In the genomic region with DNA sequence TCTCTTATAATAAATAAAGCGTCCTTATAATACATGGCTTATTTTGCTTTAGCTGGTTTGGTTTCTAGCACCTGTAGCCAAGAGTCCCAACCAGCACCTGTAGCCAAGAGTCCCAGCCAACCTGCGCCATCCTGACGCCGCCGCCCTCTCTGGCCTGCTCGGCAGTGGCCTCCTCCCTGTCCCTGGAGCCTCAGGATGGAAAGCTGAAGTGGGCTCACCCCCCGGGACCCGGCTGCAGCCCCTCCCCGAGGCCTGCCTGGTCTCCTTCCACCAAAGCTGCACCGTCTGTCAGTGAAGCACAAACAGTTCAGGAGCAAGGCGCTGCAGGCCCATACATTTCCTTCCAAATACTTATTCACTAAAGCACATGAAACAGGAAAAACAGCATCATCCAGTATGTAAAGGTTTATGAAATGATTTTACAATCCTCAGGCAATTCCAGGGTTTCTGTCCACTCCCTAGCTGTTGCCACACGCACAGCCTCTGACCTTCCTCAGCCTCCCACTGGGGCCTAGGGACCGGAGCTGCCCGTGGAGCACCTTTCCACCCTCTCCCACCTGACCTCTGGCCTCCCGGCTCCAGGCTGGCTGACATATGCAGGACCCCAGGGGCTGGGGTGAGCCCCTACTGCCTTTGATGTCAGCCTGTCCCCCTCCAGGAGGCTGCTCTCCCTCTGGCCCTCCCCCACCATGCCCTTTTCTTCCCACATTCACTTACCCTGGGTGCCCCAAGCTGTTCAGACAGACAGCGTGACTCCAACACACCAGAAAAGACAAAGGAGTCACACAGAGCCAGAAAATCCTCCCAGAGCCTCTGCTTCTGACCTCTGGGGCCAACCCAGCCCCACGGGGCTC, we compare ENCODE assay signal across 30 cellular contexts.
DNase-seq lines count a peak whose midpoint lies in the region; ATAC-seq, FAIRE-seq and TF ChIP-seq lines count a peak whose summit lies in the region.
"Had no signal": no experiment of that assay in that cellular context is flagged by ENCODE, and none has a peak within 500 bp of the region (broad histone marks: within the 10 kb centered on the region; RNA-seq: fewer than 3 reads in every experiment).

No MANE protein-coding gene starts in this region.

- CTCF ChIA-PET in WTC11 (lab: Charles Lee) = interaction anchor here (0.8 to 1.3 kb wide), 2 partner anchors 22 to 297 kb away, joined by 3 read pairs; no protein-coding TSS in a partner anchor

- no peaks in the 10 kb centered on the region for H3K9me3 ChIP-seq in iPS-20b (ENCODE audit: insufficient read depth, low read depth, low read length)
- H3K9me3 ChIP-seq: suprapubic skin had no signal

- peaks cover 24% of the 10 kb centered on the region for H3K4me1 ChIP-seq in iPS-20b (ENCODE audit: insufficient read depth, low read length)
- H3K4me1 ChIP-seq: parathyroid adenoma, suprapubic skin had no signal

- H3K36me3 ChIP-seq in iPS-20b (ENCODE audit: insufficient read depth, low read depth, low read length) = no peaks in the 10 kb centered on the region
- H3K36me3 ChIP-seq: cardiac muscle cell, suprapubic skin had no signal

- POLR2A ChIA-PET in WTC11 (lab: Charles Lee) = no interaction called here

- TF ChIP-seq CTCF in WTC11 (IDR thresholded peaks at IDR 0.05) = no peak

- no peak overlapping the region for H3K4me3 Mint-ChIP-seq in WTC11
- H3K4me3 Mint-ChIP-seq: activated CD4-positive, alpha-beta memory T cell treated with anti-CD3 and anti-CD28 coated beads for 36 hours; activated naive CD8-positive, alpha-beta T cell; activated T-helper 17 cell treated with anti-CD3 and anti-CD28 coated beads, Interleukin-2, amount 50 U/mL, for 72 hours; naive thymus-derived CD4-positive, alpha-beta T cell; stimulated activated memory B cell treated with anti-CD40 and anti-IgM and Interleukin-4, amounts not matched to agents 10 μg/mL and 1 μg/mL and 100 μg/mL, for 72 hours; T-helper 17 cell had no signal

- peak overlapping the region; percentile 38 for H3K27ac ChIP-seq in iPS-20b (ENCODE audit: low read length)
- H3K27ac ChIP-seq: cardiac muscle cell, coronary artery, KMS-11, parathyroid adenoma, suprapubic skin had no signal

- H3K27me3 ChIP-seq in iPS-20b (ENCODE audit: insufficient read depth, low read length) = no peaks in the 10 kb centered on the region; the same call in 1 of the 2 replicates
- H3K27me3 ChIP-seq: cardiac muscle cell had no signal

- no peak overlapping the region for H3K9ac ChIP-seq in iPS-20b (ENCODE audit: low read depth, low read length)
- H3K9ac ChIP-seq: KMS-11, parathyroid adenoma had no signal

- intact Hi-C loops in posterior vena cava (cut with DNase I) = no loop called here

- no peaks in the 10 kb centered on the region for H3K36me3 Mint-ChIP-seq in WTC11
- H3K36me3 Mint-ChIP-seq: activated CD4-positive, alpha-beta memory T cell treated with anti-CD3 and anti-CD28 coated beads for 36 hours; activated naive CD8-positive, alpha-beta T cell; naive thymus-derived CD4-positive, alpha-beta T cell; stimulated activated memory B cell treated with anti-CD40 and anti-IgM and Interleukin-4, amounts not matched to agents 10 μg/mL and 1 μg/mL and 100 μg/mL, for 72 hours had no signal

- no peak for FAIRE-seq in GM19239 (lab: Jason Lieb, UNC)
- FAIRE-seq: HTR-8/SVneo, keratinocyte had no signal

- ATAC-seq in WTC11 = peak; percentile 14; the same call in 1 of the 2 replicates
- ATAC-seq: activated T-helper 17 cell treated with anti-CD3 and anti-CD28 coated beads, Interleukin-2, amount 50 U/mL, for 72 hours; naive thymus-derived CD4-positive, alpha-beta T cell; stimulated activated memory B cell treated with anti-CD40 and anti-IgM and Interleukin-4, amounts not matched to agents 10 μg/mL and 1 μg/mL and 100 μg/mL, for 72 hours; T-helper 17 cell had no signal

- H3K4me1 Mint-ChIP-seq in WTC11 = peaks cover 31% of the 10 kb centered on the region
- H3K4me1 Mint-ChIP-seq: activated T-helper 17 cell treated with anti-CD3 and anti-CD28 coated beads, Interleukin-2, amount 50 U/mL, for 72 hours; stimulated activated memory B cell treated with anti-CD40 and anti-IgM and Interleukin-4, amounts not matched to agents 10 μg/mL and 1 μg/mL and 100 μg/mL, for 72 hours had no signal

- H3K27ac Mint-ChIP-seq in WTC11 = no peak overlapping the region
- H3K27ac Mint-ChIP-seq: activated CD4-positive, alpha-beta memory T cell treated with anti-CD3 and anti-CD28 coated beads for 36 hours; activated naive CD8-positive, alpha-beta T cell; activated T-helper 17 cell treated with anti-CD3 and anti-CD28 coated beads, Interleukin-2, amount 50 U/mL, for 72 hours; naive thymus-derived CD4-positive, alpha-beta T cell; stimulated activated memory B cell treated with anti-CD40 and anti-IgM and Interleukin-4, amounts not matched to agents 10 μg/mL and 1 μg/mL and 100 μg/mL, for 72 hours; T-helper 17 cell had no signal

- no peak overlapping the region for H3K4me3 ChIP-seq in iPS-20b (ENCODE audit: low read length)
- H3K4me3 ChIP-seq: cardiac muscle cell, coronary artery, suprapubic skin had no signal

- H3K27me3 Mint-ChIP-seq in WTC11 (ENCODE audit: low read depth) = no peaks in the 10 kb centered on the region; the same call in 1 of the 2 replicates
- H3K27me3 Mint-ChIP-seq: activated naive CD8-positive, alpha-beta T cell had no signal

- DNase-seq in ELF-1 (ENCODE audit: low read depth, low spot score) = peak; percentile 62
- no peak for DNase-seq in WTC11 (ENCODE audit: low spot score)
- peak; percentile 63 for DNase-seq in posterior vena cava (ENCODE audit: low spot score)
- no peak for DNase-seq in activated CD8-positive, alpha-beta memory T cell treated with anti-CD3 and anti-CD28 coated beads, Interleukin-2, amount 50 U/mL, for 48 hours
- no peak for DNase-seq in Ammon's horn (ENCODE audit: low spot score)
- DNase-seq in GM19239 (ENCODE audit: insufficient read length, low spot score) = no peak
- no peak for DNase-seq in stimulated activated CD4-positive, alpha-beta T cell treated with anti-CD3 and anti-CD28 coated beads, Interleukin-12 subunit alpha, Interleukin-12 subunit beta, amount 100 ng/mL, for 4 hours
- DNase-seq: ACHN; activated CD4-positive, alpha-beta memory T cell treated with anti-CD3 and anti-CD28 coated beads for 36 hours; activated CD4-positive, CD25-positive, alpha-beta regulatory T cell treated with anti-CD3 and anti-CD28 coated beads, Interleukin-2, amount 50 U/mL, for 72 hours; anterior cingulate cortex; COR-L47; DND-41; midbrain; naive thymus-derived CD4-positive, alpha-beta T cell; NCI-H1417 treated with DMSO at 0.1 percent for 48 hours; NCI-H774; stimulated activated CD4-positive, alpha-beta T cell treated with anti-CD3 and anti-CD28 coated beads, Interleukin-4, amount 100 ng/mL, for 24 hours; T-helper 17 cell had no signal

- H3K9me3 Mint-ChIP-seq in WTC11 = no peaks in the 10 kb centered on the region
- H3K9me3 Mint-ChIP-seq: activated CD4-positive, alpha-beta memory T cell treated with anti-CD3 and anti-CD28 coated beads for 36 hours; activated T-helper 17 cell treated with anti-CD3 and anti-CD28 coated beads, Interleukin-2, amount 50 U/mL, for 72 hours had no signal

TF ChIP-seq in WTC11, 78 proteins besides CTCF, POLR2A, EP300 and RAD21:
- TF ChIP-seq, protein P1, sequence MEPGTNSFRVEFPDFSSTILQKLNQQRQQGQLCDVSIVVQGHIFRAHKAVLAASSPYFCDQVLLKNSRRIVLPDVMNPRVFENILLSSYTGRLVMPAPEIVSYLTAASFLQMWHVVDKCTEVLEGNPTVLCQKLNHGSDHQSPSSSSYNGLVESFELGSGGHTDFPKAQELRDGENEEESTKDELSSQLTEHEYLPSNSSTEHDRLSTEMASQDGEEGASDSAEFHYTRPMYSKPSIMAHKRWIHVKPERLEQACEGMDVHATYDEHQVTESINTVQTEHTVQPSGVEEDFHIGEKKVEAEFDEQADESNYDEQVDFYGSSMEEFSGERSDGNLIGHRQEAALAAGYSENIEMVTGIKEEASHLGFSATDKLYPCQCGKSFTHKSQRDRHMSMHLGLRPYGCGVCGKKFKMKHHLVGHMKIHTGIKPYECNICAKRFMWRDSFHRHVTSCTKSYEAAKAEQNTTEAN (CRISPR knock-in tag; IDR thresholded peaks at IDR 0.05) = no peak
- TF ChIP-seq JAZF1 (CRISPR knock-in tag; IDR thresholded peaks at IDR 0.05) (no peak), ZNF423 (CRISPR knock-in tag; IDR thresholded peaks at IDR 0.05) (peak; percentile 71; the same call in 1 of the 2 replicates)
- TF ChIP-seq, protein P2, sequence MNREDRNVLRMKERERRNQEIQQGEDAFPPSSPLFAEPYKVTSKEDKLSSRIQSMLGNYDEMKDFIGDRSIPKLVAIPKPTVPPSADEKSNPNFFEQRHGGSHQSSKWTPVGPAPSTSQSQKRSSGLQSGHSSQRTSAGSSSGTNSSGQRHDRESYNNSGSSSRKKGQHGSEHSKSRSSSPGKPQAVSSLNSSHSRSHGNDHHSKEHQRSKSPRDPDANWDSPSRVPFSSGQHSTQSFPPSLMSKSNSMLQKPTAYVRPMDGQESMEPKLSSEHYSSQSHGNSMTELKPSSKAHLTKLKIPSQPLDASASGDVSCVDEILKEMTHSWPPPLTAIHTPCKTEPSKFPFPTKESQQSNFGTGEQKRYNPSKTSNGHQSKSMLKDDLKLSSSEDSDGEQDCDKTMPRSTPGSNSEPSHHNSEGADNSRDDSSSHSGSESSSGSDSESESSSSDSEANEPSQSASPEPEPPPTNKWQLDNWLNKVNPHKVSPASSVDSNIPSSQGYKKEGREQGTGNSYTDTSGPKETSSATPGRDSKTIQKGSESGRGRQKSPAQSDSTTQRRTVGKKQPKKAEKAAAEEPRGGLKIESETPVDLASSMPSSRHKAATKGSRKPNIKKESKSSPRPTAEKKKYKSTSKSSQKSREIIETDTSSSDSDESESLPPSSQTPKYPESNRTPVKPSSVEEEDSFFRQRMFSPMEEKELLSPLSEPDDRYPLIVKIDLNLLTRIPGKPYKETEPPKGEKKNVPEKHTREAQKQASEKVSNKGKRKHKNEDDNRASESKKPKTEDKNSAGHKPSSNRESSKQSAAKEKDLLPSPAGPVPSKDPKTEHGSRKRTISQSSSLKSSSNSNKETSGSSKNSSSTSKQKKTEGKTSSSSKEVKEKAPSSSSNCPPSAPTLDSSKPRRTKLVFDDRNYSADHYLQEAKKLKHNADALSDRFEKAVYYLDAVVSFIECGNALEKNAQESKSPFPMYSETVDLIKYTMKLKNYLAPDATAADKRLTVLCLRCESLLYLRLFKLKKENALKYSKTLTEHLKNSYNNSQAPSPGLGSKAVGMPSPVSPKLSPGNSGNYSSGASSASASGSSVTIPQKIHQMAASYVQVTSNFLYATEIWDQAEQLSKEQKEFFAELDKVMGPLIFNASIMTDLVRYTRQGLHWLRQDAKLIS (CRISPR knock-in tag; IDR thresholded peaks at IDR 0.05; ENCODE audit: borderline replicate concordance) = no peak

Comparison
In these comparisons a context has a peak if more than half of its experiments do, and no peak if none do; other contexts are left out.
1. DNase-seq: peak in ELF-1 (single experiment) and posterior vena cava (single experiment); none in WTC11 (single experiment), activated CD8-positive, alpha-beta memory T cell treated with anti-CD3 and anti-CD28 coated beads, Interleukin-2, amount 50 U/mL, for 48 hours (single experiment), Ammon's horn (single experiment), GM19239 (single experiment) and stimulated activated CD4-positive, alpha-beta T cell treated with anti-CD3 and anti-CD28 coated beads, Interleukin-12 subunit alpha, Interleukin-12 subunit beta, amount 100 ng/mL, for 4 hours (single experiment).